15 cellular contexts compared by ENCODE assay signal in the genomic region with DNA sequence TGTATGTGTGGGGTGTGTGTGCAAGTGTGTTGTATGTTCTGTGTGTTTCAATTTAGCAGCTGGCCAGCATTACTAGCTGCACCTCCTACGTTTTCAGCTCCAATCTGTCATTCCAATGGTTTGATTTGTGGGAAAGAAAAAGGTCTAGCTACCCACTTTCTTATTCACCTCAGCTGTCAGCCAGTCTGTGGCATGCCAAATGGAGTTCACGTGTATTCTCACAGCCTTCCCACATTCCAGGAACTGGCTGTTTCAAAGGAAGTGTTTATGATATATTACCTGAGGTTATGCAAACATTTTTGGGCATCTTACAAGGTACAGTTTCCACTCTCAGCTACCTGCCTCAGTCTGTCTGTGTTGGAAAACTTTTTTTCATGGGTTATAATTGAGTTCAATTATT.
"Had no signal": no experiment of that assay in that cellular context is flagged by ENCODE, and none has a peak within 500 bp of the region (broad histone marks: within the 10 kb centered on the region; RNA-seq: fewer than 3 reads in every experiment).

No MANE protein-coding gene starts in this region.

- H3K27ac Mint-ChIP-seq: activated CD4-positive, alpha-beta T cell treated with anti-CD3 and anti-CD28 coated beads, Interleukin-2, amount 10 ng/mL, durations not matched to agents 24 days and 14 days; activated naive CD8-positive, alpha-beta T cell had no signal

- H3K27ac ChIP-seq: breast epithelium, stomach, testis, upper lobe of right lung had no signal

- H3K36me3 ChIP-seq: breast epithelium, stomach, upper lobe of right lung had no signal

- H3K9me3 ChIP-seq: breast epithelium, testis, upper lobe of right lung had no signal

- H3K36me3 Mint-ChIP-seq: activated naive CD8-positive, alpha-beta T cell had no signal

- H3K4me3 ChIP-seq: breast epithelium, stomach, testis, upper lobe of right lung had no signal

- DNase-seq: activated CD4-positive, alpha-beta T cell treated with anti-CD3 and anti-CD28 coated beads, Interleukin-2, amount 10 ng/mL, durations not matched to agents 24 days and 14 days; activated CD4-positive, CD25-positive, alpha-beta regulatory T cell; activated CD8-positive, alpha-beta memory T cell treated with anti-CD3 and anti-CD28 coated beads, Interleukin-2, amount 50 U/mL, for 48 hours; activated gamma-delta T cell treated with Interleukin-2 at 50 U/mL for 16 hours; amygdala; erythroblast; left ventricle myocardium superior; stimulated activated CD4-positive, alpha-beta T cell treated with anti-CD3 and anti-CD28 coated beads, Interleukin-12 subunit alpha, Interleukin-12 subunit beta, amount 100 ng/mL, for 4 hours; stimulated activated CD4-positive, alpha-beta T cell treated with anti-CD3 and anti-CD28 coated beads, Interleukin-2, amount 100 ng/mL, for 24 hours; stomach; T-helper 2 cell; testis; upper lobe of right lung had no signal

- H3K4me3 Mint-ChIP-seq: activated CD4-positive, alpha-beta T cell treated with anti-CD3 and anti-CD28 coated beads, Interleukin-2, amount 10 ng/mL, durations not matched to agents 24 days and 14 days; activated naive CD8-positive, alpha-beta T cell had no signal

- H3K9me3 Mint-ChIP-seq: activated CD4-positive, alpha-beta T cell treated with anti-CD3 and anti-CD28 coated beads, Interleukin-2, amount 10 ng/mL, durations not matched to agents 24 days and 14 days had no signal

- H3K4me1 Mint-ChIP-seq: activated CD4-positive, alpha-beta T cell treated with anti-CD3 and anti-CD28 coated beads, Interleukin-2, amount 10 ng/mL, durations not matched to agents 24 days and 14 days had no signal

- H3K27me3 Mint-ChIP-seq: activated CD4-positive, alpha-beta T cell treated with anti-CD3 and anti-CD28 coated beads, Interleukin-2, amount 10 ng/mL, durations not matched to agents 24 days and 14 days had no signal

- H3K4me1 ChIP-seq: breast epithelium, stomach, testis, upper lobe of right lung had no signal

- H3K27me3 ChIP-seq: breast epithelium, stomach, testis, upper lobe of right lung had no signal
